In the genomic region with DNA sequence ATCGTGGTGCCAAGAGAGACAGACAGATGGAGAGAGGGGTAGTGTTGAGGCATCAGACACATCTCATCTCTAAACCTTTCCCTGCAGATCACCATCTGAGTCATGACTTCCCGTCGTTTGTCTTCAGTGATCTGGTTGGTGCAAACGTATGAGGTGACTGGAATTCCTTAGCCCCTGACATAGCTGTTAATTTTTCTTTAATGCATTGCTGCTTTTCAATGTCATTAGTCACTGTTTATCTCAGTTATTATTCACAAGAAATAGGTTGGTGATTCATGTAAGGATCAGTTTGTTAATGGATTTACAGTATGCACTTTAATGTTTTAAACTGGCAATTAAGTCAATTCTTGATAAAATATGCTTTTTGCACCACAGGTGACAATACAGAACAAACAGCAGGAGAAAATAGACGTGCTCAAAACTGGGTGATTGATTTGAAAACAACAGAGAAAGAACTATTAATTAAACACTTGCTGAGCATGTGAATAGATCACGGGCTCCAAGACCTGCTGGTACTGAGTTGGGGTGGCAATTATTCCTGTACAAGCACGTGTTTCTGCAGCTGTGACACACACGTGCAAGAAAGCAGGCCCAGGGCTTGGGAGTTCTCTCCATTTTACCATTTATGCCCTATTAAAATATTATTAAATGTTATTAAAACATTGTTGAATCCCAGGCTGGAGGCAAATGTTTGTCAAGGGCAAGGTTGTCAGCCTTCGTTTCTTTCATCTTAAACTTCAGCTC, we compare ENCODE assay signal across 8 cellular contexts. TPM values are rescaled to one million over a fixed set of nuclear protein-coding genes. Genes with fewer than 3 reads are reported as not detected.
DNase-seq lines count a peak whose midpoint lies in the region; ATAC-seq, FAIRE-seq and TF ChIP-seq lines count a peak whose summit lies in the region.

No MANE protein-coding gene starts in this region.

- TF ChIP-seq POLR2A in A549 (IDR thresholded peaks at IDR 0.05; ENCODE audit: low read length) (no peak), adrenal gland (IDR thresholded peaks at IDR 0.05) (no peak)

- no peaks in the 10 kb centered on the region for H3K36me3 ChIP-seq in adrenal gland (replicated peaks in 1 of 2)

- H3K4me3 ChIP-seq in A549 (no peak overlapping the region), epithelial cell of esophagus (ENCODE audit: low read length) (no peak overlapping the region), adrenal gland (no peak overlapping the region)

- no peak for TF ChIP-seq CTCF in A549 (IDR thresholded peaks at IDR 0.05)
- TF ChIP-seq CTCF in epithelial cell of esophagus (IDR thresholded peaks at IDR 0.05; ENCODE audit: insufficient read depth, low read depth, low read length, missing control alignments): no peak
- no peak for TF ChIP-seq CTCF in adrenal gland (IDR thresholded peaks at IDR 0.05)

- no peaks in the 10 kb centered on the region for H3K9me3 ChIP-seq in A549
- H3K9me3 ChIP-seq in adrenal gland (replicated peaks in 1 of 3): no peaks in the 10 kb centered on the region

- peaks cover 15% of the 10 kb centered on the region for H3K4me1 ChIP-seq in A549
- no peaks in the 10 kb centered on the region for H3K4me1 ChIP-seq in adrenal gland (replicated peaks in 1 of 2)

- no peaks in the 10 kb centered on the region for H3K27me3 ChIP-seq in adrenal gland

- peak overlapping the region; percentile 44 for H3K4me2 ChIP-seq in A549

- TF ChIP-seq EP300 in A549 (IDR thresholded peaks at IDR 0.05): no peak

- FAIRE-seq in A549 (lab: Jason Lieb, UNC): peak; percentile 56

- no peak for TF ChIP-seq RAD21 in A549 (conservative IDR thresholded peaks at IDR 0.05 in 1 of 2, IDR thresholded peaks at IDR 0.05 in 1 of 2)

- WGBS in A549 (ENCODE audit: missing lambda C conversion rate): 29% methylated on average over 9 of the region's 9 CpGs
- WGBS in adrenal gland, 4 donors: 54 to 77% (median 69%) methylated on average over 8 to 9 of the region's 9 CpGs

- peak; percentile 75 to 87; a peak in 4 of 6 replicates for ATAC-seq in A549
- peak; percentile 25 for ATAC-seq in GM19351 (IDR thresholded peaks at IDR 0.05; ENCODE audit: unreplicated experiment)
- no peak for ATAC-seq in left colon
- ATAC-seq in GM19452 (IDR thresholded peaks at IDR 0.05; ENCODE audit: unreplicated experiment): no peak

- H3K27ac ChIP-seq in A549 (peak overlapping the region in 1 of 2 experiments; percentile 56; a peak in 2 of 6 replicates), adrenal gland (no peak overlapping the region)

- intact Hi-C loops in adrenal gland (cut with DNase I) (no loop called here), left colon (cut with DNase I, micrococcal nuclease) (no loop called here)

- CTCF ChIA-PET in A549 (lab: Yijun Ruan, JAX): no interaction called here

- POLR2A ChIA-PET in A549 (lab: Yijun Ruan, JAX): no interaction called here

- DNase-seq in A549 (ENCODE audit: low read depth in 1 of 2, low spot score in 1 of 2): peak; percentile 19 to 38
- peak; percentile 56 for DNase-seq in NOMO-1 treated with dmso at 0.1 percent for 144 hours (lab: John Stamatoyannopoulos, UW; ENCODE audit: unreplicated experiment)
- peak; percentile 99 for DNase-seq in epithelial cell of esophagus (ENCODE audit: low read depth)
- no peak for DNase-seq in adrenal gland
- no peak for DNase-seq in left colon
- DNase-seq in activated CD4-positive, CD25-positive, alpha-beta regulatory T cell (lab: John Stamatoyannopoulos, UW): no peak

TF ChIP-seq in A549, 52 proteins besides CTCF, POLR2A, EP300 and RAD21:
- TF ChIP-seq, protein P1, sequence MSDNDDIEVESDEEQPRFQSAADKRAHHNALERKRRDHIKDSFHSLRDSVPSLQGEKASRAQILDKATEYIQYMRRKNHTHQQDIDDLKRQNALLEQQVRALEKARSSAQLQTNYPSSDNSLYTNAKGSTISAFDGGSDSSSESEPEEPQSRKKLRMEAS (IDR thresholded peaks at IDR 0.05): 0 out of 2 replicates have a peak, but pooled peaks have one; percentile 23
- TF ChIP-seq FOSL2 (IDR thresholded peaks at IDR 0.05): no peak
- peak; percentile 46; the same call in 1 of the 2 replicates for TF ChIP-seq FOSL2 (CRISPR knock-in tag; IDR thresholded peaks at IDR 0.05)
- no peak for TF ChIP-seq EHMT2 (IDR thresholded peaks at IDR 0.05; ENCODE audit: low read depth)

RNA-seq across cellular contexts. Expression of a gene that starts 1.4 kb away (rescaled TPM):
- polyA plus RNA-seq in A549 (2011; rRNA removed): 0.09 and 0.31 TPM in 2 replicates
- polyA plus RNA-seq in A549 (2012; cell fraction: cytosol; rRNA removed): 0.01 and 0.04 TPM in 2 replicates
- polyA plus RNA-seq in A549 (2012; cell fraction: nucleus; rRNA removed): 0.01 and 0.02 TPM in 2 replicates
- 0.05 to 0.42 TPM (median 0.05 TPM) in 3 replicates for polyA plus RNA-seq in A549 (2017; fragmentation: RNase III; extraction: RNeasy Plus Mini Kit Qiagen cat#74134 plus additional on column Dnase treatment)
- 0.08 and 0.10 TPM in 2 replicates for polyA minus RNA-seq in A549 (2011; rRNA and poly(A)+ RNA removed)
- total RNA-seq in adrenal gland: 1 to 10 TPM in 1 of 8 donors, under 1 TPM in 6, not detected in 1; 0.11 to 3.6 (median 0.83) TPM
- under 1 TPM; 0.10 to 0.22 (median 0.16) TPM for polyA plus RNA-seq in adrenal gland
- 1 to 10 TPM; 1.4 to 5.4 TPM for total RNA-seq in left colon

Comparison
In these comparisons a context has a peak if more than half of its experiments do, and no peak if none do; other contexts are left out.
1. ATAC-seq: peak in A549 (2 of 2) and GM19351 (single experiment); none in left colon (single experiment) and GM19452 (single experiment).
2. DNase-seq: peak in A549 (2 of 2), NOMO-1 treated with dmso at 0.1 percent for 144 hours (single experiment) and epithelial cell of esophagus (single experiment); none in adrenal gland (0 of 7), left colon (0 of 2) and activated CD4-positive, CD25-positive, alpha-beta regulatory T cell (0 of 4).